Comparison of ENCODE assay signal across 8 cellular contexts in the genomic region with DNA sequence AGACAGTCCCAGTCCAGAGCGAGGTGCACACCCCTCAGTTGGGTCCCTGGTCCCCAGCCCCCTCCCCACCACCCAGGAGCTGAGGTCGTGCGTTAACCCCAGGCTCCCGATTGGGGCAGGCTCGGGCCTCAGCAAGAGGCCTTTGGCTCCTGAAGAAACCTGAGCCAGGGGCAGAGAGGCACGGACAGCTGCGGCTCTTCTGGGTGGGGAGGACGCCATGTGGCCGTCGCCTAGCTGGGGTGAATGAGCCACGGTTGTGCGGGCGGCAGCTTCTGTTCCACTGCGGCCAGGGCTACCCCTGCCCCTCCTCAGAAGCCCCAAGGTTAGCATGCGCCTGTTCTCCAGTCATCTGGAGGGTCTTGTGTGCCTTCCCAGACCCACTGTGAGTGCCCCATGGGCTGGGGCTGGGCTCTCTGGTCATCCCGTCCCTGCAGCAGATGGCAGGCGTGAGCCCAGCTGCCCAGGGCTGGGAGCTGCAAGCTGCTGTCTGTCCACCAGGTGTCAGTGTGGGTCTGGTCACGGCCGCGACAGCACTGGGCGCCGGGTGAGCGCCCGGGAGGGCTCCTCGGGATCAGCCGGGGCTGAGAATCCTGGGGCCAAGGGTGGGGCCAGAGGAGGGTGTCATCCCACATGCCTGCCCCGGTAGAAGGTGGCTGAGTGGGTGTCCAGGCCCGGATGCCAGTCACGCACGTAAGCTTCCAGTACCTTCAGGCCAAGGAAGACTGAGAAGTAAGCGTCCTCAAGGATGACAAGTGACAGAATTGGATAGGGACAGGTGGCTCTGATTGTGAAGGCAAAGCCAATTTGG. TPM values are rescaled to one million over a fixed set of nuclear protein-coding genes. Genes with fewer than 3 reads are reported as not detected.
DNase-seq lines count a peak whose midpoint lies in the region; ATAC-seq and TF ChIP-seq lines count a peak whose summit lies in the region.

No MANE protein-coding gene starts in this region.

- no peaks in the 10 kb centered on the region for H3F3A ChIP-seq in PC-9 (ENCODE audit: insufficient read depth, low read depth)

- no TSS peak for BruUV-seq in PC-9 (replicated peaks; lab: Mats Ljungman, UMichigan)

- H3K27me3 ChIP-seq in PC-9 (ENCODE audit: insufficient read depth, low read depth) (peaks cover 25% of the 10 kb centered on the region; the same call in 1 of the 2 replicates), thyroid gland (no peaks in the 10 kb centered on the region)

- no peak overlapping the region for H3K4me2 ChIP-seq in PC-9

- no peak overlapping the region for H3K4me3 Mint-ChIP-seq in activated T-cell treated with anti-CD3 and anti-CD28 coated beads, Interleukin-2, amount 50 U/mL, for 72 hours

- DNase-seq in NCI-H345 (lab: John Stamatoyannopoulos, UW) = peak; percentile 18
- no peak for DNase-seq in NCI-H345 treated with DMSO at 0.1 percent for 48 hours (lab: John Stamatoyannopoulos, UW; ENCODE audit: unreplicated experiment)
- peak in 1 of 2 experiments; percentile 81 for DNase-seq in PC-9
- DNase-seq in activated T-cell treated with anti-CD3 and anti-CD28 coated beads, Interleukin-2, amount 50 U/mL, for 72 hours = peak; percentile 66
- DNase-seq in fibroblast of the conjunctiva (ENCODE audit: low read depth) = peak; percentile 20
- peak in 49 of 56 donors; percentile 5 to 79 (median 43) for DNase-seq in nucleus accumbens (lab: John Stamatoyannopoulos, UW)
- peak; percentile 56 to 59 for DNase-seq in thyroid gland

- H3K4me1 Mint-ChIP-seq in activated T-cell treated with anti-CD3 and anti-CD28 coated beads, Interleukin-2, amount 50 U/mL, for 72 hours (ENCODE audit: low read depth) = no peaks in the 10 kb centered on the region

- H3K27ac ChIP-seq in PC-9 = no peak overlapping the region
- no peak overlapping the region for H3K27ac ChIP-seq in thyroid gland

- POLR2A ChIA-PET in PC-9 (lab: Charles Lee; ENCODE audit: unreplicated experiment) = interaction anchor here (0.7 kb wide), 1 partner anchor 575 kb away, joined by 4 read pairs; no protein-coding TSS in a partner anchor

- H3K27ac Mint-ChIP-seq in activated T-cell treated with anti-CD3 and anti-CD28 coated beads, Interleukin-2, amount 50 U/mL, for 72 hours = no peak overlapping the region

- H3K36me3 ChIP-seq in PC-9 (ENCODE audit: low read depth) (no peaks in the 10 kb centered on the region), thyroid gland (no peaks in the 10 kb centered on the region)

- no peak for TF ChIP-seq POLR2A in thyroid gland (IDR thresholded peaks at IDR 0.05)

- H3K79me2 ChIP-seq in PC-9 (ENCODE audit: low read depth) = no peaks in the 10 kb centered on the region

- intact Hi-C loops in PC-9 (cut with micrococcal nuclease; ENCODE audit: unreplicated experiment) = loop anchor here (1.0 to 5.0 kb wide), 2 partner anchors 128 to 408 kb away; no protein-coding TSS in a partner anchor
- intact Hi-C loops in thyroid gland (cut with DNase I) = loop anchor here (10.0 kb wide), 1 partner anchor 415 kb away; no protein-coding TSS in a partner anchor

- H3K4me1 ChIP-seq in PC-9 (replicated peaks; ENCODE audit: insufficient read depth) = no peaks in the 10 kb centered on the region
- no peaks in the 10 kb centered on the region for H3K4me1 ChIP-seq in thyroid gland

- no peaks in the 10 kb centered on the region for H3K27me3 Mint-ChIP-seq in activated T-cell treated with anti-CD3 and anti-CD28 coated beads, Interleukin-2, amount 50 U/mL, for 72 hours (ENCODE audit: low read depth)

- H3K9me2 ChIP-seq in PC-9 (ENCODE audit: insufficient read depth) = no peaks in the 10 kb centered on the region

- WGBS in thyroid gland, 2 donors = 100% methylated on average over 1 of the region's 31 CpGs; no CpG with 5 or more reads in 1 of the 2 donors

- no peaks in the 10 kb centered on the region for H3K36me3 Mint-ChIP-seq in activated T-cell treated with anti-CD3 and anti-CD28 coated beads, Interleukin-2, amount 50 U/mL, for 72 hours (ENCODE audit: insufficient read depth in 2 of 2)

- peak; percentile 85 for ATAC-seq in HG03066 (IDR thresholded peaks at IDR 0.05; ENCODE audit: low read depth, unreplicated experiment)
- peak; percentile 82 to 86 for ATAC-seq in activated T-cell treated with anti-CD3 and anti-CD28 coated beads, Interleukin-2, amount 50 U/mL, for 72 hours (replicated peaks in 1 of 2)

- CTCF ChIA-PET in PC-9 (lab: Charles Lee) = interaction anchor here (0.5 to 1.9 kb wide), 6 partner anchors 110 to 606 kb away, joined by 3 to 12 read pairs (median 4); no protein-coding TSS in a partner anchor

- no peaks in the 10 kb centered on the region for H3K9me3 ChIP-seq in PC-9 (ENCODE audit: insufficient read depth, low read depth)
- no peaks in the 10 kb centered on the region for H3K9me3 ChIP-seq in thyroid gland

- H3K9me3 Mint-ChIP-seq in activated T-cell treated with anti-CD3 and anti-CD28 coated beads, Interleukin-2, amount 50 U/mL, for 72 hours = no peaks in the 10 kb centered on the region

- TF ChIP-seq CTCF in PC-9 (conservative IDR thresholded peaks at IDR 0.05) (peak; percentile 83), thyroid gland (IDR thresholded peaks at IDR 0.05) (peak; percentile 53 to 78 (median 62))

- H2AFZ ChIP-seq in PC-9 = no peak overlapping the region

- H4K20me1 ChIP-seq in PC-9 (ENCODE audit: insufficient read depth) = no peaks in the 10 kb centered on the region

- H3K4me3 ChIP-seq in PC-9 (no peak overlapping the region), thyroid gland (replicated peaks in 1 of 3) (no peak overlapping the region)

RNA-seq across cellular contexts. Expression of a gene that starts 21.9 kb away (rescaled TPM):
- total RNA-seq in PC-9 (2021) = not detected in 2 replicates
- not detected for total RNA-seq in activated T-cell treated with anti-CD3 and anti-CD28 coated beads, Interleukin-2, amount 50 U/mL, for 72 hours
- total RNA-seq in thyroid gland = not detected

RNA-seq across cellular contexts. Expression of a gene that starts 44.6 kb away (rescaled TPM):
- total RNA-seq in PC-9 (2021) = 0.33 and 0.70 TPM in 2 replicates
- total RNA-seq in activated T-cell treated with anti-CD3 and anti-CD28 coated beads, Interleukin-2, amount 50 U/mL, for 72 hours = not detected
- 10 to 100 TPM; 51.0 to 84.0 (median 68.6) TPM for total RNA-seq in thyroid gland

RNA-seq across cellular contexts. Expression of a gene that starts 59.6 kb away (rescaled TPM):
- total RNA-seq in PC-9 (2021) = 33.9 and 35.9 TPM in 2 replicates
- 10 to 100 TPM; 16.8 to 20.3 TPM for total RNA-seq in activated T-cell treated with anti-CD3 and anti-CD28 coated beads, Interleukin-2, amount 50 U/mL, for 72 hours
- total RNA-seq in thyroid gland = 10 to 100 TPM; 22.0 to 43.3 (median 33.0) TPM

Comparison
In these comparisons a context has a peak if more than half of its experiments do, and no peak if none do; other contexts are left out.
1. RNA of a gene that starts 44.6 kb away (total RNA-seq): 51.0 to 84.0 TPM in thyroid gland; 0.33 to 0.70 TPM in PC-9 and not detected in activated T-cell treated with anti-CD3 and anti-CD28 coated beads, Interleukin-2, amount 50 U/mL, for 72 hours; every median in the first group is over 10 times any median in the second.